ENCODE assay signal across 33 cellular contexts in the genomic region with DNA sequence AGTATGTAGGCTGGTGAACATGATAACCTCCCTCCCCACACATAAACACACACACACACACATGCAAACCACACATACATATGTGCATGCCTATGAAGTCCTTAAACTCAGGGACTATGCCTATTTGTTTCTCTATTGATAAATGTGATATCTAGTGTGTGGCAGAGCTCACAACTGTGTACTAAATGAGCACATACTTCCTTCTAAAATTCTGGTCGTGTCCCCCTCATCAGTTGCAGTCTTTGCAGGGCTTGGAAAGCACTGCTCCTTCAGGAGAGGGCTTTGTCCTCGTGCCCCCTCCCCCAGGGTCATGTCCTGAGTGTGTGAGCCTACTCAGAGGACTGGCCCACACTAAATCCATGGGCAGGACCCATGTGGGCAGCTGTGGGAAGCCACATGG.
"Had no signal": no experiment of that assay in that cellular context is flagged by ENCODE, and none has a peak within 500 bp of the region (broad histone marks: within the 10 kb centered on the region; RNA-seq: fewer than 3 reads in every experiment).

No MANE protein-coding gene starts in this region.

- DNase-seq: activated B cell treated with CpG ODN at 0.5 μM for 24 hours; activated CD4-positive, alpha-beta memory T cell treated with anti-CD3 and anti-CD28 coated beads for 36 hours; activated CD4-positive, alpha-beta T cell treated with anti-CD3 and anti-CD28 coated beads for 48 hours; activated CD4-positive, alpha-beta T cell treated with anti-CD3 and anti-CD28 coated beads, Interleukin-2, amount 50 U/mL, for 1 hour; activated CD4-positive, alpha-beta T cell treated with anti-CD3 and anti-CD28 coated beads, Interleukin-2, amount 50 U/mL, for 4 hours; activated CD4-positive, CD25-positive, alpha-beta regulatory T cell treated with anti-CD3 and anti-CD28 coated beads, Interleukin-2, amount 50 U/mL, for 72 hours; activated CD8-positive, alpha-beta memory T cell treated with anti-CD3 and anti-CD28 coated beads, Interleukin-2, amount 50 U/mL, for 4 hours; activated CD8-positive, alpha-beta T cell treated with anti-CD3 and anti-CD28 coated beads for 36 hours; activated effector memory CD4-positive, alpha-beta T cell treated with anti-CD3 and anti-CD28 coated beads, Interleukin-2, amount 50 U/mL, for 16 hours; activated gamma-delta T cell treated with Interleukin-2 at 50 U/mL for 16 hours; activated naive CD4-positive, alpha-beta T cell; activated naive CD4-positive, alpha-beta T cell treated with anti-CD3 and anti-CD28 coated beads for 36 hours; activated naive CD8-positive, alpha-beta T cell treated with anti-CD3 and anti-CD28 coated beads for 36 hours; activated T-cell treated with anti-CD3 and anti-CD28 coated beads for 4 hours; activated T-cell treated with anti-CD3 and anti-CD28 coated beads, Interleukin-2, amount 50 U/mL, for 1 hour; activated T-cell treated with anti-CD3 and anti-CD28 coated beads, Interleukin-2, amount 50 U/mL, for 4 hours; activated T-cell treated with anti-CD3 and anti-CD28 coated beads, Interleukin-2, amount 50 U/mL, for 72 hours; adrenal gland; amniotic stem cell; aorta; body of pancreas; brain microvascular endothelial cell; central memory CD4-positive, alpha-beta T cell; T-helper 1 cell; T-helper 2 cell; T-helper 9 cell had no signal

- H3K27me3 Mint-ChIP-seq: activated B cell treated with CpG ODN at 0.5 μM for 24 hours; activated CD4-positive, alpha-beta memory T cell treated with anti-CD3 and anti-CD28 coated beads for 36 hours; activated CD8-positive, alpha-beta T cell treated with anti-CD3 and anti-CD28 coated beads for 36 hours; activated naive CD8-positive, alpha-beta T cell treated with anti-CD3 and anti-CD28 coated beads for 36 hours; activated T-helper 17 cell treated with anti-CD3 and anti-CD28 coated beads, Interleukin-2, amount 50 U/mL, for 72 hours had no signal

- H3K27ac Mint-ChIP-seq: activated B cell treated with CpG ODN at 0.5 μM for 24 hours; activated CD4-positive, alpha-beta memory T cell treated with anti-CD3 and anti-CD28 coated beads for 36 hours; activated CD8-positive, alpha-beta T cell treated with anti-CD3 and anti-CD28 coated beads for 36 hours; activated naive CD4-positive, alpha-beta T cell treated with anti-CD3 and anti-CD28 coated beads for 36 hours; activated naive CD8-positive, alpha-beta T cell treated with anti-CD3 and anti-CD28 coated beads for 36 hours; activated T-cell treated with anti-CD3 and anti-CD28 coated beads, Interleukin-2, amount 50 U/mL, for 72 hours; activated T-helper 1 cell treated with anti-CD3 and anti-CD28 coated beads, Interleukin-12 subunit alpha, Interleukin-12 subunit beta, Interleukin-2, Interleukin-4 antibody, amounts not matched to agents 30 ng/mL and 10 ng/mL and 1 ng/mL, durations not matched to agents 14 hours and 24 hours and 36 hours; activated T-helper 17 cell treated with anti-CD3 and anti-CD28 coated beads, Interleukin-2, amount 50 U/mL, for 72 hours; T-helper 1 cell treated with Interleukin-12 subunit alpha and Interleukin-12 subunit beta and Interleukin-4 antibody, amounts not matched to agents 30 μg/mL and 1 μg/mL, for 36 hours; T-helper 2 cell treated with Interferon-gamma antibody and Interleukin-4, amounts not matched to agents 5 μg/mL and 100 μg/mL, for 36 hours had no signal

- H3K36me3 ChIP-seq: adrenal gland, brain microvascular endothelial cell, breast epithelium had no signal

- H3K9me3 ChIP-seq: adrenal gland, body of pancreas, breast epithelium had no signal

- H3K9me3 Mint-ChIP-seq: activated B cell treated with CpG ODN at 0.5 μM for 24 hours; activated CD4-positive, alpha-beta memory T cell treated with anti-CD3 and anti-CD28 coated beads for 36 hours; activated CD8-positive, alpha-beta T cell treated with anti-CD3 and anti-CD28 coated beads for 36 hours; activated naive CD4-positive, alpha-beta T cell treated with anti-CD3 and anti-CD28 coated beads, Interleukin-2, amount 50 U/mL, for 72 hours; activated T-cell treated with anti-CD3 and anti-CD28 coated beads, Interleukin-2, amount 50 U/mL, for 4 hours; activated T-cell treated with anti-CD3 and anti-CD28 coated beads, Interleukin-2, amount 50 U/mL, for 72 hours; activated T-helper 1 cell treated with anti-CD3 and anti-CD28 coated beads, Interleukin-12 subunit alpha, Interleukin-12 subunit beta, Interleukin-2, Interleukin-4 antibody, amounts not matched to agents 30 ng/mL and 10 ng/mL and 1 ng/mL, durations not matched to agents 14 hours and 24 hours and 36 hours; activated T-helper 17 cell treated with anti-CD3 and anti-CD28 coated beads, Interleukin-2, amount 50 U/mL, for 72 hours had no signal

- ATAC-seq: activated CD8-positive, alpha-beta T cell treated with anti-CD3 and anti-CD28 coated beads for 36 hours; activated naive CD4-positive, alpha-beta T cell treated with anti-CD3 and anti-CD28 coated beads, Interleukin-2, amount 50 U/mL, for 72 hours; activated T-cell treated with anti-CD3 and anti-CD28 coated beads, Interleukin-2, amount 50 U/mL, for 4 hours; activated T-cell treated with anti-CD3 and anti-CD28 coated beads, Interleukin-2, amount 50 U/mL, for 72 hours; activated T-helper 17 cell treated with anti-CD3 and anti-CD28 coated beads, Interleukin-2, amount 50 U/mL, for 72 hours; body of pancreas had no signal

- H3K27ac ChIP-seq: adrenal gland, body of pancreas, brain microvascular endothelial cell, breast epithelium, VCaP had no signal

- H3K4me3 ChIP-seq: adrenal gland, body of pancreas, breast epithelium had no signal

- H3K4me3 Mint-ChIP-seq: activated B cell treated with CpG ODN at 0.5 μM for 24 hours; activated CD4-positive, alpha-beta memory T cell treated with anti-CD3 and anti-CD28 coated beads for 36 hours; activated CD8-positive, alpha-beta T cell treated with anti-CD3 and anti-CD28 coated beads for 36 hours; activated naive CD4-positive, alpha-beta T cell treated with anti-CD3 and anti-CD28 coated beads for 36 hours; activated naive CD8-positive, alpha-beta T cell treated with anti-CD3 and anti-CD28 coated beads for 36 hours; activated T-cell treated with anti-CD3 and anti-CD28 coated beads, Interleukin-2, amount 50 U/mL, for 4 hours; activated T-cell treated with anti-CD3 and anti-CD28 coated beads, Interleukin-2, amount 50 U/mL, for 72 hours; activated T-helper 1 cell treated with anti-CD3 and anti-CD28 coated beads, Interleukin-12 subunit alpha, Interleukin-12 subunit beta, Interleukin-2, Interleukin-4 antibody, amounts not matched to agents 30 ng/mL and 10 ng/mL and 1 ng/mL, durations not matched to agents 14 hours and 24 hours and 36 hours; activated T-helper 17 cell treated with anti-CD3 and anti-CD28 coated beads, Interleukin-2, amount 50 U/mL, for 72 hours; T-helper 1 cell treated with Interleukin-12 subunit alpha and Interleukin-12 subunit beta and Interleukin-4 antibody, amounts not matched to agents 30 μg/mL and 1 μg/mL, for 36 hours; T-helper 2 cell treated with Interferon-gamma antibody and Interleukin-4, amounts not matched to agents 5 μg/mL and 100 μg/mL, for 36 hours had no signal
